3 cellular contexts compared by ENCODE assay signal in the genomic region with DNA sequence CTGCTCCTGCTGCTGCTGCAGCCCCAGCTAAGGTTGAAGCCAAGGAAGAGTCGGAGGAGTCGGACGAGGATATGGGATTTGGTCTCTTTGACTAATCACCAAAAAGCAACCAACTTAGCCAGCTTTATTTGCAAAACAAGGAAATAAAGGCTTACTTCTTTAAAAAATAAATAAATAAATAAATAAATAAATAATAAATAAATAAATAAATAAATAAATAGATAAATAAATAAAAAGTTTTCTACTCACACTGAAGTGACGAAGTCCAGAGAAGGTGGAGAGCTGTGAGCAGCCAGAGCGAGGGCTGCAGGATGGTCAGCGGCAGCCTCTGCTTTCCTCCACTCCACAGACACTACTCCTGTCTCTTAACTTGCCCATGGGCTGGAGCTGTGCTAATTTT.
DNase-seq lines count a peak whose midpoint lies in the region; ATAC-seq, FAIRE-seq and TF ChIP-seq lines count a peak whose summit lies in the region.
"Not testable (repeated sequence)": the region's sequence is repeated elsewhere in the genome, so short reads cannot be mapped to it uniquely, and the experiment has no call there.

No MANE protein-coding gene starts in this region.

- H3K9me3 Mint-ChIP-seq in WTC11, result peaks cover 19% of the 10 kb centered on the region

- H3K27ac Mint-ChIP-seq in WTC11, result not testable (repeated sequence)

- not testable (repeated sequence) for DNase-seq in A549 (ENCODE audit: low read depth in 1 of 2, low spot score in 1 of 2); WTC11 (ENCODE audit: low spot score)

- not testable (repeated sequence) for H3K4me2 ChIP-seq in A549

- not testable (repeated sequence) for FAIRE-seq in A549 (lab: Jason Lieb, UNC)

- 86% methylated on average over 6 of the region's 6 CpGs for WGBS in A549 (ENCODE audit: missing lambda C conversion rate)

- not testable (repeated sequence) for H3K27ac ChIP-seq in A549; HEK293 (ENCODE audit: extremely low read depth, low read depth, low read length)

- CTCF ChIA-PET in A549 (lab: Yijun Ruan, JAX) (interaction anchor here (1.2 to 1.3 kb wide), 2 partner anchors 8 to 17 kb away, joined by 3 read pairs; no protein-coding TSS in a partner anchor), HEK293 (lab: Yijun Ruan, JAX) (interaction anchor here (0.7 kb wide), 1 partner anchor 12 kb away, joined by 6 read pairs; no protein-coding TSS in a partner anchor)
- CTCF ChIA-PET in WTC11 (lab: Charles Lee), result not testable (repeated sequence)

- not testable (repeated sequence) for H3K4me3 ChIP-seq in A549; HEK293 (ENCODE audit: low read depth, low read length)

- H3K4me1 Mint-ChIP-seq in WTC11, result peaks cover 17% of the 10 kb centered on the region

- not testable (repeated sequence) for H3K4me1 ChIP-seq in A549; HEK293 (ENCODE audit: control insufficient read depth, insufficient read depth, low read length)

- not testable (repeated sequence) for TF ChIP-seq RAD21 in A549 (conservative IDR thresholded peaks at IDR 0.05 in 1 of 2, IDR thresholded peaks at IDR 0.05 in 1 of 2)

- not testable (repeated sequence) for H3K27me3 Mint-ChIP-seq in WTC11 (ENCODE audit: low read depth)

- H3K9me3 ChIP-seq in A549, result peaks cover 20% of the 10 kb centered on the region
- H3K9me3 ChIP-seq in HEK293 (ENCODE audit: control insufficient read depth, insufficient read depth, low read depth, low read length), result not testable (repeated sequence)

- not testable (repeated sequence) for TF ChIP-seq EP300 in A549 (IDR thresholded peaks at IDR 0.05)

- H3K36me3 ChIP-seq in HEK293 (ENCODE audit: control insufficient read depth in 2 of 2, insufficient read depth in 1 of 2, low read length in 2 of 2), result not testable (repeated sequence)

- POLR2A ChIA-PET in A549 (lab: Yijun Ruan, JAX); HEK293 (lab: Yijun Ruan, JAX); WTC11 (lab: Charles Lee): not testable (repeated sequence)

- not testable (repeated sequence) for ATAC-seq in A549, WTC11

- TF ChIP-seq CTCF in A549 (IDR thresholded peaks at IDR 0.05); HEK293 (tag by site-specific recombination; IDR thresholded peaks at IDR 0.05); WTC11 (IDR thresholded peaks at IDR 0.05): not testable (repeated sequence)

- H3K4me3 Mint-ChIP-seq in WTC11, result not testable (repeated sequence)

- TF ChIP-seq POLR2A in A549 (IDR thresholded peaks at IDR 0.05; ENCODE audit: low read length), result not testable (repeated sequence)

- peaks cover 16% of the 10 kb centered on the region for H3K36me3 Mint-ChIP-seq in WTC11

TF ChIP-seq in A549, 52 proteins besides CTCF, POLR2A, EP300 and RAD21:
- TF ChIP-seq ZC3H11A (IDR thresholded peaks at IDR 0.05), result peak; percentile 39

TF ChIP-seq in HEK293, 187 proteins besides CTCF, POLR2A, EP300 and RAD21 (continues in another document):
- TF ChIP-seq ZNF426 (tag by site-specific recombination; IDR thresholded peaks at IDR 0.05) (peak; percentile 60), ZNF623 (tag by site-specific recombination; IDR thresholded peaks at IDR 0.05) (peak; percentile 41)
- TF ChIP-seq, protein P1, sequence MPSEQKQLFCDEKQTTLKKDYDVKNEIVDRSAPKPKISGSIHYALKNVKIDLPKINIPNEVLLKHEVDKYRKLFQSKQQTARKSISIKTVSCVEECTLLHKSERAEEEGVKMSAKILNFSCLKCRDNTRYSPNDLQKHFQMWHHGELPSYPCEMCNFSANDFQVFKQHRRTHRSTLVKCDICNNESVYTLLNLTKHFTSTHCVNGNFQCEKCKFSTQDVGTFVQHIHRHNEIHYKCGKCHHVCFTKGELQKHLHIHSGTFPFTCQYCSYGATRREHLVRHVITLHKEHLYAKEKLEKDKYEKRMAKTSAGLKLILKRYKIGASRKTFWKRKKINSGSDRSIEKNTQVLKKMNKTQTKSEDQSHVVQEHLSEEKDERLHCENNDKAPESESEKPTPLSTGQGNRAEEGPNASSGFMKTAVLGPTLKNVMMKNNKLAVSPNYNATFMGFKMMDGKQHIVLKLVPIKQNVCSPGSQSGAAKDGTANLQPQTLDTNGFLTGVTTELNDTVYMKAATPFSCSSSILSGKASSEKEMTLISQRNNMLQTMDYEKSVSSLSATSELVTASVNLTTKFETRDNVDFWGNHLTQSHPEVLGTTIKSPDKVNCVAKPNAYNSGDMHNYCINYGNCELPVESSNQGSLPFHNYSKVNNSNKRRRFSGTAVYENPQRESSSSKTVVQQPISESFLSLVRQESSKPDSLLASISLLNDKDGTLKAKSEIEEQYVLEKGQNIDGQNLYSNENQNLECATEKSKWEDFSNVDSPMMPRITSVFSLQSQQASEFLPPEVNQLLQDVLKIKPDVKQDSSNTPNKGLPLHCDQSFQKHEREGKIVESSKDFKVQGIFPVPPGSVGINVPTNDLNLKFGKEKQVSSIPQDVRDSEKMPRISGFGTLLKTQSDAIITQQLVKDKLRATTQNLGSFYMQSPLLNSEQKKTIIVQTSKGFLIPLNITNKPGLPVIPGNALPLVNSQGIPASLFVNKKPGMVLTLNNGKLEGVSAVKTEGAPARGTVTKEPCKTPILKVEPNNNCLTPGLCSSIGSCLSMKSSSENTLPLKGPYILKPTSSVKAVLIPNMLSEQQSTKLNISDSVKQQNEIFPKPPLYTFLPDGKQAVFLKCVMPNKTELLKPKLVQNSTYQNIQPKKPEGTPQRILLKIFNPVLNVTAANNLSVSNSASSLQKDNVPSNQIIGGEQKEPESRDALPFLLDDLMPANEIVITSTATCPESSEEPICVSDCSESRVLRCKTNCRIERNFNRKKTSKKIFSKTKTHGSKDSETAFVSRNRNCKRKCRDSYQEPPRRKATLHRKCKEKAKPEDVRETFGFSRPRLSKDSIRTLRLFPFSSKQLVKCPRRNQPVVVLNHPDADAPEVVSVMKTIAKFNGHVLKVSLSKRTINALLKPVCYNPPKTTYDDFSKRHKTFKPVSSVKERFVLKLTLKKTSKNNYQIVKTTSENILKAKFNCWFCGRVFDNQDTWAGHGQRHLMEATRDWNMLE (tag by site-specific recombination; conservative IDR thresholded peaks at IDR 0.05; ENCODE audit: low read depth), result peak; percentile 67; the same call in 1 of the 2 replicates

TF ChIP-seq in WTC11, 78 proteins besides CTCF, POLR2A, EP300 and RAD21:
- TF ChIP-seq HMGA2 (CRISPR knock-in tag; IDR thresholded peaks at IDR 0.05), result peak; percentile 50; the same call in 1 of the 2 replicates
